8 cellular contexts compared by ENCODE assay signal in the genomic region with DNA sequence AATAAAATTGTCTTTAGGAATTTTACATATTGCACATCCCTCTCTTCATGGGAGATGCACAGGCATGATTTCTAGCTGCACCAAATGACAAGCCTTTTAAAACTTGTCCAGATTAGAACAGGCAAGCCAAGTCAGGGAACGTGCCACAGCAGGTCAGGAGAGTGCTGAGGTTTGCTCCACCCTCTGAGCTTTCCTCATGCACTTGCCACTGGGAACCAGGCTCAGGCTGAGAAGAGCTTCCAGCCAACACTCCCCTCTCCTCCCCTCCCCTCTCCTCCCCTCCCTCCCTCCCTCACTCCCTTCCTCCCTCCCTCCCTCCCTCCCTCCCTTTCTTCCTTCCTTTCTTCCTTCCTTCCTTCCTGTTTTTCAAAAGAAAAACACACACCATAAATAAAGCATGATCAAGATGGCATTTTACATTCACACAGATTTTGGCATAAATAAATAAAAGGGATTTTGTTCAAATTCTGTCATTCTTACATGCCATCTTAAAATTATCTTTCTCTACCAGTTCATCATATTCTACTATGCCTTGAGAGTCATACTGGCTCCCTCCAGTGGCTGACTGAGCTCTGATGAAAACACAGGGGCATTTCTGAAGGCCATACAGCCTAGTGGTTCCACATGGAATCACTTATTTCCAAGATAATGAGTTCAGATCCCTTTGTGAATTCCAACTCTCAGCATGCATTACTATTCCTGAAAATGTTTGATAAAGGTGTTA.
DNase-seq lines count a peak whose midpoint lies in the region; ATAC-seq, FAIRE-seq and TF ChIP-seq lines count a peak whose summit lies in the region.

No MANE protein-coding gene starts in this region.

- ATAC-seq in GM19351 (IDR thresholded peaks at IDR 0.05; ENCODE audit: unreplicated experiment) (peak; percentile 91), IMR-90 (ENCODE audit: low read depth) (peak; percentile 96), pancreas (peak; percentile 56 to 94 (median 87)), HG03571 (IDR thresholded peaks at IDR 0.05; ENCODE audit: unreplicated experiment) (no peak), HG03378 (IDR thresholded peaks at IDR 0.05; ENCODE audit: unreplicated experiment) (no peak)

- DNase-seq in DMS53 (lab: John Stamatoyannopoulos, UW): peak; percentile 89
- peak; percentile 70 for DNase-seq in IMR-90
- peak; percentile 26 for DNase-seq in SKM-1 (lab: John Stamatoyannopoulos, UW; ENCODE audit: unreplicated experiment)
- peak; percentile 68 for DNase-seq in fibroblast of villous mesenchyme (ENCODE audit: low read depth)
- peak in 2 of 6 donors; percentile 19 to 59 for DNase-seq in pancreas

- no peak overlapping the region for H3K4me3 ChIP-seq in IMR-90 (ENCODE audit: insufficient read depth, low read depth, low read length)
- H3K4me3 ChIP-seq in fibroblast of villous mesenchyme (ENCODE audit: low read depth, low read length): no peak overlapping the region
- H3K4me3 ChIP-seq in pancreas: no peak overlapping the region

- TF ChIP-seq POLR2A in IMR-90 (IDR thresholded peaks at IDR 0.05; ENCODE audit: low read depth, low read length): no peak

- no peak overlapping the region for H3K56ac ChIP-seq in IMR-90 (ENCODE audit: extremely low read depth, insufficient read depth, low read length)

- intact Hi-C loops in IMR-90 (cut with micrococcal nuclease): loop anchor here (1.0 to 5.0 kb wide), 4 partner anchors 109 to 929 kb away; a partner anchor contains a TSS
- intact Hi-C loops in pancreas (cut with DNase I): no loop called here

- 0 out of 2 replicates have a peak, but pooled peaks cover 2% of the 10 kb centered on the region for H3K9me1 ChIP-seq in IMR-90 (ENCODE audit: insufficient read depth, low read length)

- H3K4ac ChIP-seq in IMR-90 (ENCODE audit: low read depth, low read length): no peak overlapping the region

- no peak overlapping the region for H3K4me2 ChIP-seq in IMR-90 (ENCODE audit: low read depth, low read length)

- no peak overlapping the region for H3K18ac ChIP-seq in IMR-90 (ENCODE audit: low read depth, low read length)

- in situ Hi-C loops in IMR-90 (cut with MboI; ENCODE audit: low sequenced_read_pairs): loop anchor here (25.0 kb wide), 1 partner anchor 924 kb away; no protein-coding TSS in a partner anchor

- no TSS peak for BruUV-seq in IMR-90 (replicated peaks; lab: Mats Ljungman, UMichigan)

- no peak overlapping the region for H3K27ac ChIP-seq in IMR-90 (ENCODE audit: insufficient read depth, low read length)
- no peak overlapping the region for H3K27ac ChIP-seq in pancreas

- CTCF ChIA-PET in IMR-90 (lab: Yijun Ruan, JAX): interaction anchor here (0.6 to 1.5 kb wide), 6 partner anchors 11 to 781 kb away, joined by 3 to 8 read pairs (median 3); no protein-coding TSS in a partner anchor

- no peaks in the 10 kb centered on the region for H3K79me1 ChIP-seq in IMR-90 (ENCODE audit: low read depth in 1 of 2, low read length in 2 of 2)

- POLR2A ChIA-PET in IMR-90 (lab: Charles Lee; ENCODE audit: unreplicated experiment): no interaction called here

- H4K8ac ChIP-seq in IMR-90 (ENCODE audit: low read depth in 2 of 2, low read length in 2 of 2): no peak overlapping the region

- no CpG with 5 or more reads among the region's 1 CpG for WGBS in IMR-90 (ENCODE audit: extremely low coverage in 2 of 2, insufficient read length in 1 of 2), 2 experiments
- WGBS in pancreas, 2 donors: 34 to 38% methylated on average over 1 of the region's 1 CpG

- H4K5ac ChIP-seq in IMR-90 (ENCODE audit: low read depth, low read length): no peak overlapping the region

- no peak overlapping the region for H3K23ac ChIP-seq in IMR-90 (ENCODE audit: low read depth, low read length)

- no peak overlapping the region for H3K9ac ChIP-seq in IMR-90 (ENCODE audit: low read depth, low read length)

- H2BK15ac ChIP-seq in IMR-90 (ENCODE audit: low read depth, low read length): no peak overlapping the region

- H2BK5ac ChIP-seq in IMR-90 (ENCODE audit: low read depth, low read length, poor library complexity, severe bottlenecking): no peak overlapping the region

- H3K9me3 ChIP-seq in IMR-90 (ENCODE audit: control insufficient read depth, insufficient read depth, low read length) (no peaks in the 10 kb centered on the region), pancreas (no peaks in the 10 kb centered on the region)

- H3K36me3 ChIP-seq in IMR-90 (ENCODE audit: control insufficient read depth, insufficient read depth, low read length): no peaks in the 10 kb centered on the region
- H3K36me3 ChIP-seq in pancreas: no peaks in the 10 kb centered on the region

- peak; percentile 45 for FAIRE-seq in pancreas (lab: Jason Lieb, UNC)

- H4K91ac ChIP-seq in IMR-90 (ENCODE audit: insufficient read depth, low read depth, low read length): no peak overlapping the region

- 0 out of 2 replicates have a peak overlapping the region, but pooled peaks have one; percentile 33 for H2AK5ac ChIP-seq in IMR-90 (ENCODE audit: low read depth, low read length)

- H3K4me1 ChIP-seq in IMR-90 (ENCODE audit: control insufficient read depth, insufficient read depth, low read length) (no peaks in the 10 kb centered on the region), pancreas (no peaks in the 10 kb centered on the region)

- H3K27me3 ChIP-seq in IMR-90 (ENCODE audit: control insufficient read depth, insufficient read depth, low read length) (no peaks in the 10 kb centered on the region), pancreas (no peaks in the 10 kb centered on the region)

- no peak overlapping the region for H2BK120ac ChIP-seq in IMR-90 (ENCODE audit: low read depth, low read length)

- H4K20me1 ChIP-seq in IMR-90 (ENCODE audit: insufficient read depth, low read length): no peaks in the 10 kb centered on the region

- H3K14ac ChIP-seq in IMR-90 (replicated peaks; ENCODE audit: low read depth, low read length): no peak overlapping the region

- dilution Hi-C loops in IMR-90 (cut with HindIII; ENCODE audit: low sequenced_read_pairs, unreplicated experiment): no loop called here

- no peak overlapping the region for H2AK9ac ChIP-seq in IMR-90 (replicated peaks; ENCODE audit: low read depth, low read length, poor library complexity)

- peak; percentile 82 for TF ChIP-seq RAD21 in IMR-90 (IDR thresholded peaks at IDR 0.05; ENCODE audit: low read length)

- no peak overlapping the region for H2BK20ac ChIP-seq in IMR-90 (ENCODE audit: low read depth, low read length)

- TF ChIP-seq CTCF in IMR-90 (conservative IDR thresholded peaks at IDR 0.05; ENCODE audit: low read depth, low read length) (peak; percentile 96), fibroblast of villous mesenchyme (IDR thresholded peaks at IDR 0.05; ENCODE audit: insufficient read depth, low read depth, low read length) (peak; percentile 94), pancreas (IDR thresholded peaks at IDR 0.05) (peak; percentile 29 to 61 (median 49))

- H2AFZ ChIP-seq in IMR-90 (replicated peaks; ENCODE audit: low read length, poor library complexity): no peak overlapping the region

TF ChIP-seq in IMR-90, 13 proteins besides CTCF, POLR2A, EP300 and RAD21:
- TF ChIP-seq SMC3 (IDR thresholded peaks at IDR 0.05; ENCODE audit: low read depth, low read length): peak; percentile 74
- no peak for TF ChIP-seq MXI1 (IDR thresholded peaks at IDR 0.05; ENCODE audit: borderline replicate concordance, low read depth, low read length)
- no peak for TF ChIP-seq BHLHE40 (IDR thresholded peaks at IDR 0.05; ENCODE audit: low read depth, low read length)
- TF ChIP-seq MAZ (IDR thresholded peaks at IDR 0.05; ENCODE audit: borderline replicate concordance, low read depth, low read length): no peak

Comparison
In these comparisons a context has a peak if more than half of its experiments do, and no peak if none do; other contexts are left out.
1. ATAC-seq: peak in GM19351 (single experiment), IMR-90 (single experiment) and pancreas (4 of 4); none in HG03571 (single experiment) and HG03378 (single experiment).
2. Peak in every context shown above with its lines, with median percentiles within 50 percentile points of each other: CTCF ChIP-seq.